Comparison of ENCODE assay signal across 16 cellular contexts in the genomic region with DNA sequence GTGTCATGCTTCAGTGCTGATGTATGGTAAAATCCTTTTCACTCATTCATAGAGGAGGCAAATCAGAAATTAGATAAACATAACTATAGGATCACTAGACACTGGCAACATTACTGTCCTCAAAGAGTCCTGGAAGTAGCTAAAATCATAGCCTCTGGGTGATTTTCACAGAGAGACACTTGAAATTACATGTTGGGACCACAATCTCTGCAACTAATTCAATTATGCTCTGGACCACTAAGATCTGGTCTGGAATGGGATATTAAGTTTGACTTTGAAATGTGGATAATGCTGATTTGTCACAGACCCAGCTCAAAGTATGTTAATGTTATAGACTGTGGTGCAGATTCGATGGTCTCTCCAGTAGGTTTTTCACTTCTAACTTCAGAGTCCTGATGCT.
DNase-seq lines count a peak whose midpoint lies in the region; ATAC-seq and TF ChIP-seq lines count a peak whose summit lies in the region.
"Had no signal": no experiment of that assay in that cellular context is flagged by ENCODE, and none has a peak within 500 bp of the region (broad histone marks: within the 10 kb centered on the region; RNA-seq: fewer than 3 reads in every experiment).

No MANE protein-coding gene starts in this region.

- H3K27ac ChIP-seq in SK-N-MC, result peak overlapping the region; percentile 49; the same call in 1 of the 2 replicates
- no peak overlapping the region for H3K27ac ChIP-seq in stomach
- H3K27ac ChIP-seq: BLaER1, C4-2B had no signal

- WGBS in stomach, 5 donors, result 78 to 84% (median 80%) methylated on average over 1 of the region's 1 CpG

- H3K4me1 ChIP-seq in stomach, result no peaks in the 10 kb centered on the region
- H3K4me1 ChIP-seq: BLaER1, Caco-2 had no signal

- H3K4me3 ChIP-seq in SK-N-MC (peak overlapping the region; percentile 62), stomach (no peak overlapping the region)
- H3K4me3 ChIP-seq: BLaER1 had no signal

- CTCF ChIA-PET in activated CD8-positive, alpha-beta T cell treated with anti-CD3 and anti-CD28 coated beads for 36 hours (lab: Charles Lee), result no interaction called here

- intact Hi-C loops in activated CD8-positive, alpha-beta T cell treated with anti-CD3 and anti-CD28 coated beads for 36 hours (cut with micrococcal nuclease), result no loop called here
- intact Hi-C loops in stomach (cut with DNase I; ENCODE audit: low total_unique reads), result no loop called here

- H3K9me3 Mint-ChIP-seq in nephron progenitor cell, result no peaks in the 10 kb centered on the region
- no peaks in the 10 kb centered on the region for H3K9me3 Mint-ChIP-seq in activated CD8-positive, alpha-beta T cell treated with anti-CD3 and anti-CD28 coated beads for 36 hours
- H3K9me3 Mint-ChIP-seq: CD4-positive, CD25-positive, alpha-beta regulatory T cell; CD8-positive, alpha-beta T cell; H9 had no signal

- H3K9me3 ChIP-seq in SK-N-MC (ENCODE audit: low read depth, low read length), result no peaks in the 10 kb centered on the region
- H3K9me3 ChIP-seq in stomach, result no peaks in the 10 kb centered on the region
- H3K9me3 ChIP-seq: BLaER1, Caco-2 had no signal

- H3K36me3 Mint-ChIP-seq in nephron progenitor cell (ENCODE audit: low read depth), result no peaks in the 10 kb centered on the region
- H3K36me3 Mint-ChIP-seq in activated CD8-positive, alpha-beta T cell treated with anti-CD3 and anti-CD28 coated beads for 36 hours (ENCODE audit: low read depth), result no peaks in the 10 kb centered on the region
- H3K36me3 Mint-ChIP-seq: CD4-positive, CD25-positive, alpha-beta regulatory T cell; CD8-positive, alpha-beta T cell had no signal

- H3K27me3 Mint-ChIP-seq in nephron progenitor cell (ENCODE audit: low read depth, poor library complexity), result peaks cover 4% of the 10 kb centered on the region
- peaks cover 3% of the 10 kb centered on the region for H3K27me3 Mint-ChIP-seq in activated CD8-positive, alpha-beta T cell treated with anti-CD3 and anti-CD28 coated beads for 36 hours
- H3K27me3 Mint-ChIP-seq: B cell; CD4-positive, CD25-positive, alpha-beta regulatory T cell had no signal

- POLR2A ChIA-PET in activated CD8-positive, alpha-beta T cell treated with anti-CD3 and anti-CD28 coated beads for 36 hours (lab: Charles Lee), result no interaction called here

- H3K27me3 ChIP-seq in stomach, result no peaks in the 10 kb centered on the region
- H3K27me3 ChIP-seq: BLaER1 had no signal

- no peak overlapping the region for H3K9ac ChIP-seq in SK-N-MC (ENCODE audit: insufficient read length)
- H3K9ac ChIP-seq: BLaER1 had no signal

- TF ChIP-seq POLR2A in stomach (IDR thresholded peaks at IDR 0.05), result no peak

- no peak for TF ChIP-seq EP300 in stomach (IDR thresholded peaks at IDR 0.05)

- DNase-seq in NCI-H69 (lab: John Stamatoyannopoulos, UW) (peak; percentile 91), SK-N-MC (ENCODE audit: low read depth, low spot score) (peak; percentile 42), nephron progenitor cell (no peak), stomach (no peak), NCI-H446 treated with DMSO at 0.1 percent for 48 hours (lab: John Stamatoyannopoulos, UW) (no peak)
- no peak for DNase-seq in activated CD8-positive, alpha-beta T cell treated with anti-CD3 and anti-CD28 coated beads for 36 hours
- DNase-seq: Caco-2; CD4-positive, CD25-positive, alpha-beta regulatory T cell; CD8-positive, alpha-beta T cell; DMS153; DND-41; H9 had no signal

- H3K4me3 Mint-ChIP-seq in nephron progenitor cell, result no peak overlapping the region
- no peak overlapping the region for H3K4me3 Mint-ChIP-seq in activated CD8-positive, alpha-beta T cell treated with anti-CD3 and anti-CD28 coated beads for 36 hours
- H3K4me3 Mint-ChIP-seq: B cell; CD4-positive, CD25-positive, alpha-beta regulatory T cell; CD8-positive, alpha-beta T cell; H9 had no signal

- no peaks in the 10 kb centered on the region for H3K4me1 Mint-ChIP-seq in nephron progenitor cell
- H3K4me1 Mint-ChIP-seq in activated CD8-positive, alpha-beta T cell treated with anti-CD3 and anti-CD28 coated beads for 36 hours (ENCODE audit: low read depth), result no peaks in the 10 kb centered on the region
- H3K4me1 Mint-ChIP-seq: B cell; CD4-positive, CD25-positive, alpha-beta regulatory T cell; H9 had no signal

- TF ChIP-seq CTCF in nephron progenitor cell (IDR thresholded peaks at IDR 0.05) (no peak), stomach (IDR thresholded peaks at IDR 0.05) (no peak)
- TF ChIP-seq CTCF in activated CD8-positive, alpha-beta T cell treated with anti-CD3 and anti-CD28 coated beads for 36 hours (IDR thresholded peaks at IDR 0.05), result no peak

- H3K36me3 ChIP-seq in SK-N-MC (ENCODE audit: insufficient read depth, low read length), result no peaks in the 10 kb centered on the region
- H3K36me3 ChIP-seq in stomach, result no peaks in the 10 kb centered on the region
- H3K36me3 ChIP-seq: BLaER1 had no signal

- no peak for ATAC-seq in activated CD8-positive, alpha-beta T cell treated with anti-CD3 and anti-CD28 coated beads for 36 hours
- ATAC-seq: CD8-positive, alpha-beta T cell; HCT116 had no signal

- peak overlapping the region; percentile 6 for H3K27ac Mint-ChIP-seq in nephron progenitor cell
- H3K27ac Mint-ChIP-seq in activated CD8-positive, alpha-beta T cell treated with anti-CD3 and anti-CD28 coated beads for 36 hours, result no peak overlapping the region
- H3K27ac Mint-ChIP-seq: B cell; CD8-positive, alpha-beta T cell had no signal

Comparison
In these comparisons a context has a peak if more than half of its experiments do, and no peak if none do; other contexts are left out.
1. DNase-seq: peak in NCI-H69 (single experiment) and SK-N-MC (single experiment); none in nephron progenitor cell (single experiment), activated CD8-positive, alpha-beta T cell treated with anti-CD3 and anti-CD28 coated beads for 36 hours (single experiment), stomach (single experiment) and NCI-H446 treated with DMSO at 0.1 percent for 48 hours (single experiment).